Comparison of ENCODE assay signal across 19 cellular contexts in genomic region chr7:23969443-23969842, GRCh38.
DNase-seq lines count a peak whose midpoint lies in the region; ATAC-seq, FAIRE-seq and TF ChIP-seq lines count a peak whose summit lies in the region.
"Had no signal": no experiment of that assay in that cellular context is flagged by ENCODE, and none has a peak within 500 bp of the region (broad histone marks: within the 10 kb centered on the region; RNA-seq: fewer than 3 reads in every experiment).

No MANE protein-coding gene starts in this region.

- H3K27me3 ChIP-seq in small intestine (ENCODE audit: control insufficient read depth in 2 of 2, insufficient read depth in 2 of 2, low read length in 2 of 2): no peaks in the 10 kb centered on the region

- H3K4me3 ChIP-seq in fibroblast of villous mesenchyme (ENCODE audit: low read depth, low read length): no peak overlapping the region
- no peak overlapping the region for H3K4me3 ChIP-seq in small intestine (ENCODE audit: low read depth in 1 of 2, low read length in 2 of 2)
- H3K4me3 ChIP-seq: HAP-1 had no signal

- no peaks in the 10 kb centered on the region for H3K36me3 Mint-ChIP-seq in mesothelial cell of epicardium

- H3K36me3 ChIP-seq in small intestine (ENCODE audit: control insufficient read depth in 2 of 2, insufficient read depth in 2 of 2, low read length in 2 of 2): no peaks in the 10 kb centered on the region
- H3K36me3 ChIP-seq: HAP-1 had no signal

- H3K4me1 Mint-ChIP-seq in mesothelial cell of epicardium: peaks cover 48% of the 10 kb centered on the region
- H3K4me1 Mint-ChIP-seq: B cell had no signal

- no peaks in the 10 kb centered on the region for H3K27me3 Mint-ChIP-seq in mesothelial cell of epicardium (ENCODE audit: low read depth)

- no peak for FAIRE-seq in small intestine (lab: Jason Lieb, UNC)
- FAIRE-seq: A204.1, D721Med, G401.6, GM12891 had no signal

- peak; percentile 89 for DNase-seq in NCI-H226
- peak; percentile 51 for DNase-seq in fibroblast of villous mesenchyme (ENCODE audit: low read depth)
- no peak for DNase-seq in mesothelial cell of epicardium (ENCODE audit: low spot score in 2 of 2, unreplicated experiment in 2 of 2)
- DNase-seq in small intestine: peak; percentile 68
- no peak for DNase-seq in NCI-H2171 treated with DMSO at 0.1 percent for 48 hours (lab: John Stamatoyannopoulos, UW)
- DNase-seq in nucleus accumbens (lab: John Stamatoyannopoulos, UW): no peak
- no peak for DNase-seq in NCI-H2227 treated with DMSO at 0.1 percent for 48 hours (lab: John Stamatoyannopoulos, UW)
- DNase-seq: C1 segment of cervical spinal cord; CD4-positive, alpha-beta T cell; DMS153; DMS79 treated with DMSO at 0.1 percent for 48 hours; GOT3 had no signal

- no peak for TF ChIP-seq CTCF in fibroblast of villous mesenchyme (IDR thresholded peaks at IDR 0.05; ENCODE audit: insufficient read depth, low read depth, low read length)
- no peak for TF ChIP-seq CTCF in mesothelial cell of epicardium (IDR thresholded peaks at IDR 0.05; ENCODE audit: unreplicated experiment)

- peaks cover 16% of the 10 kb centered on the region for H3K9me3 Mint-ChIP-seq in mesothelial cell of epicardium
- H3K9me3 Mint-ChIP-seq: CD4-positive, alpha-beta T cell had no signal

- no peak for ATAC-seq in HG03378 (IDR thresholded peaks at IDR 0.05; ENCODE audit: unreplicated experiment)

- 15 to 54% (median 24%) methylated on average over 3 of the region's 3 CpGs for WGBS in small intestine, 3 donors

- peak overlapping the region; percentile 59 for H3K27ac Mint-ChIP-seq in mesothelial cell of epicardium
- H3K27ac Mint-ChIP-seq: B cell; CD4-positive, alpha-beta T cell had no signal

- no peak overlapping the region for H3K27ac ChIP-seq in small intestine (ENCODE audit: low read depth in 1 of 2, low read length in 1 of 2)

- no peaks in the 10 kb centered on the region for H3K9me3 ChIP-seq in small intestine (ENCODE audit: control insufficient read depth, low read depth)
- H3K9me3 ChIP-seq: HAP-1 had no signal

- H3K4me3 Mint-ChIP-seq in mesothelial cell of epicardium: no peak overlapping the region
- H3K4me3 Mint-ChIP-seq: B cell; CD4-positive, alpha-beta T cell had no signal

- no peaks in the 10 kb centered on the region for H3K4me1 ChIP-seq in small intestine (ENCODE audit: control insufficient read depth in 2 of 2, insufficient read depth in 1 of 2, low read depth in 1 of 2, low read length in 1 of 2)

Comparison
In these comparisons a context has a peak if more than half of its experiments do, and no peak if none do; other contexts are left out.
1. DNase-seq: peak in NCI-H226 (single experiment), fibroblast of villous mesenchyme (single experiment) and small intestine (single experiment); none in mesothelial cell of epicardium (0 of 2), NCI-H2171 treated with DMSO at 0.1 percent for 48 hours (single experiment), nucleus accumbens (0 of 56) and NCI-H2227 treated with DMSO at 0.1 percent for 48 hours (single experiment).